11 cellular contexts compared by ENCODE assay signal in the genomic region with DNA sequence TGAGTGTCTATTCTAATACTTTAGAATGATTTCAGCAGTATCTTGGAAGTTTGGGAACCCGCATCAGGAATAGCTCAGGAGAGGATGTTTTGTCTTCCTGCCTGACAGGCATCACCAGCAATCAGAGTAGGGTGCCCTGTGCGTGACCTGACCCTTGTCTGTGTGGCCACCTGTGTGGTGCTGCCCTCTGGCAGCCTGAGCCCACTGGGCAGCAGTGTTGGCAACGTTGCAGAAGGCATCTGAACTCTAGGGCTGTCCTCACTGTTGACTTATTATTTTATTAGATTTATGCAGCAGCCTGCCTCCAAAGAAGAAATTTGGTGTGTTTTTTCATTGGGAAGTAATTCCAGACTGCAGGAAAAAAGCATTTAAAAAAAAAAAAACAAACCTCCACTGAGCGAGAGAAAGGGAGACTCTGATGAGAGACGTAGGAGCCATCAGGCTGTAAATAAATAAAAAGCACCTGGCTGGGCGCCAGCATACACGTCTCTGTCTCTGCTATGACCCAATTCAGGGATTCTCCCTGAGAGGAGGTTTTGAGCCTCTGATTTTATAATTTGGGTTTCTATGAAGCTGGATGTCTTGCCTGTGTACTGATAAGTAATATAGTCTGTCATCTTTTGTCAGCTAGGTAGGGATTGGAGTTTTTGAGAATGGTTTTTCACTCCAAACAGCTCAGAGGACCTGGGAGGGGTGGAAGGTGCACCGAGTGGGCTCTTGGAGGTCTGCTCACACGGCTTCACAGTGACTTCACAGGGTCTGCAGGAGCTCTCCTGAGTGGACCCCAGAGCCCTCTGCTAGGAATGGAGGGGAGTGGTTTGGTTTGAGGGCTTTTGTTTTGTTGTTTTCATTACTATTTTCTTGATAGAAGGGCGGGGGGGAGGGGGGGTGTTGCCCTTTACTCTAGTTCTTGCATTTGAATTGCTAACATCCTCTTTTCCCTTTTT. TPM values are rescaled to one million over a fixed set of nuclear protein-coding genes. Genes with fewer than 3 reads are reported as not detected.
DNase-seq lines count a peak whose midpoint lies in the region; ATAC-seq and TF ChIP-seq lines count a peak whose summit lies in the region.
"Had no signal": no experiment of that assay in that cellular context is flagged by ENCODE, and none has a peak within 500 bp of the region (broad histone marks: within the 10 kb centered on the region; RNA-seq: fewer than 3 reads in every experiment).

No MANE protein-coding gene starts in this region.

- H3K27ac ChIP-seq in subcutaneous abdominal adipose tissue (ENCODE audit: low read depth, low read length): no peak overlapping the region
- H3K27ac ChIP-seq in foreskin keratinocyte: no peak overlapping the region

- no peak overlapping the region for H3K4me3 ChIP-seq in fibroblast of pulmonary artery (replicated peaks; ENCODE audit: low read depth, low read length)
- peak overlapping the region; percentile 48 to 72 (median 53) for H3K4me3 ChIP-seq in subcutaneous abdominal adipose tissue (ENCODE audit: low read depth in 1 of 5, low read length in 5 of 5)

- H3K9me3 Mint-ChIP-seq in activated T-cell treated with anti-CD3 and anti-CD28 coated beads, Interleukin-2, amount 50 U/mL, for 24 hours: no peaks in the 10 kb centered on the region
- H3K9me3 Mint-ChIP-seq in activated T-cell treated with anti-CD3 and anti-CD28 coated beads, Interleukin-2, amount 50 U/mL, for 4 hours: no peaks in the 10 kb centered on the region
- H3K9me3 Mint-ChIP-seq: stimulated activated naive CD8-positive, alpha-beta T cell treated with anti-CD3 and anti-CD28 coated beads, Interleukin-15, amount 100 ng/mL, for 72 hours had no signal

- H3K36me3 Mint-ChIP-seq in activated T-cell treated with anti-CD3 and anti-CD28 coated beads, Interleukin-2, amount 50 U/mL, for 24 hours (ENCODE audit: low read depth): peaks cover 91% of the 10 kb centered on the region
- H3K36me3 Mint-ChIP-seq in activated T-cell treated with anti-CD3 and anti-CD28 coated beads, Interleukin-2, amount 50 U/mL, for 4 hours (ENCODE audit: insufficient read depth): peaks cover 37% of the 10 kb centered on the region

- peak overlapping the region; percentile 67 for H3K27ac Mint-ChIP-seq in activated T-cell treated with anti-CD3 and anti-CD28 coated beads, Interleukin-2, amount 50 U/mL, for 24 hours
- H3K27ac Mint-ChIP-seq: activated naive CD8-positive, alpha-beta T cell; stimulated activated naive CD8-positive, alpha-beta T cell treated with anti-CD3 and anti-CD28 coated beads, Interleukin-15, amount 100 ng/mL, for 72 hours had no signal

- H3K9me3 ChIP-seq in subcutaneous abdominal adipose tissue (ENCODE audit: control insufficient read depth in 5 of 5, low read length in 5 of 5): no peaks in the 10 kb centered on the region

- H3K9ac ChIP-seq in subcutaneous abdominal adipose tissue (ENCODE audit: low read length in 5 of 5): peak overlapping the region in 2 of 5 donors; percentile 14 to 54

- H3K4me1 Mint-ChIP-seq in activated T-cell treated with anti-CD3 and anti-CD28 coated beads, Interleukin-2, amount 50 U/mL, for 24 hours (ENCODE audit: low read depth): peaks cover 6% of the 10 kb centered on the region
- peaks cover 6% of the 10 kb centered on the region for H3K4me1 Mint-ChIP-seq in activated T-cell treated with anti-CD3 and anti-CD28 coated beads, Interleukin-2, amount 50 U/mL, for 4 hours (ENCODE audit: low read depth)
- H3K4me1 Mint-ChIP-seq: stimulated activated naive CD8-positive, alpha-beta T cell treated with anti-CD3 and anti-CD28 coated beads, Interleukin-15, amount 100 ng/mL, for 72 hours had no signal

- H3K27me3 ChIP-seq in subcutaneous abdominal adipose tissue (ENCODE audit: control insufficient read depth in 5 of 5, insufficient read depth in 4 of 5, low read length in 5 of 5) (no peaks in the 10 kb centered on the region), foreskin keratinocyte (no peaks in the 10 kb centered on the region)

- no peak for DNase-seq in activated T-cell treated with anti-CD3 and anti-CD28 coated beads, Interleukin-2, amount 50 U/mL, for 24 hours
- DNase-seq in activated T-cell treated with anti-CD3 and anti-CD28 coated beads, Interleukin-2, amount 50 U/mL, for 4 hours: no peak
- peak; percentile 17 for DNase-seq in NCI-H2227 (lab: John Stamatoyannopoulos, UW; ENCODE audit: unreplicated experiment)
- peak; percentile 47 for DNase-seq in fibroblast of pulmonary artery (ENCODE audit: low read depth)
- DNase-seq in foreskin keratinocyte: no peak
- no peak for DNase-seq in cortex of kidney (lab: John Stamatoyannopoulos, UW)
- no peak for DNase-seq in stimulated activated CD8-positive, alpha-beta memory T cell treated with anti-CD3 and anti-CD28 coated beads, Interleukin-4, amount 100 ng/mL, for 48 hours
- DNase-seq: small intestine; stimulated activated naive CD8-positive, alpha-beta T cell treated with anti-CD3 and anti-CD28 coated beads, Interleukin-15, amount 100 ng/mL, for 72 hours had no signal

- no peaks in the 10 kb centered on the region for H3K27me3 Mint-ChIP-seq in activated T-cell treated with anti-CD3 and anti-CD28 coated beads, Interleukin-2, amount 50 U/mL, for 24 hours
- H3K27me3 Mint-ChIP-seq in activated T-cell treated with anti-CD3 and anti-CD28 coated beads, Interleukin-2, amount 50 U/mL, for 4 hours (ENCODE audit: low read depth): no peaks in the 10 kb centered on the region
- H3K27me3 Mint-ChIP-seq: activated naive CD8-positive, alpha-beta T cell; stimulated activated naive CD8-positive, alpha-beta T cell treated with anti-CD3 and anti-CD28 coated beads, Interleukin-15, amount 100 ng/mL, for 72 hours had no signal

- no peak for TF ChIP-seq CTCF in fibroblast of pulmonary artery (IDR thresholded peaks at IDR 0.05; ENCODE audit: low read length, missing control alignments)
- TF ChIP-seq CTCF in foreskin keratinocyte (conservative IDR thresholded peaks at IDR 0.05): no peak

- H3K4me3 Mint-ChIP-seq in activated T-cell treated with anti-CD3 and anti-CD28 coated beads, Interleukin-2, amount 50 U/mL, for 24 hours: no peak overlapping the region
- no peak overlapping the region for H3K4me3 Mint-ChIP-seq in activated T-cell treated with anti-CD3 and anti-CD28 coated beads, Interleukin-2, amount 50 U/mL, for 4 hours
- H3K4me3 Mint-ChIP-seq: activated naive CD8-positive, alpha-beta T cell; stimulated activated naive CD8-positive, alpha-beta T cell treated with anti-CD3 and anti-CD28 coated beads, Interleukin-15, amount 100 ng/mL, for 72 hours had no signal

- no peak for ATAC-seq in activated T-cell treated with anti-CD3 and anti-CD28 coated beads, Interleukin-2, amount 50 U/mL, for 4 hours
- ATAC-seq in foreskin keratinocyte: no peak
- ATAC-seq: stimulated activated naive CD8-positive, alpha-beta T cell treated with anti-CD3 and anti-CD28 coated beads, Interleukin-15, amount 100 ng/mL, for 72 hours had no signal

- peaks cover 4 to 41% (median 33%) of the 10 kb centered on the region in 5 donors for H3K36me3 ChIP-seq in subcutaneous abdominal adipose tissue (ENCODE audit: control insufficient read depth in 5 of 5, insufficient read depth in 5 of 5, low read length in 5 of 5)

- H3K4me1 ChIP-seq in subcutaneous abdominal adipose tissue (ENCODE audit: control insufficient read depth in 5 of 5, insufficient read depth in 5 of 5, low read length in 5 of 5): peaks cover 3 to 33% (median 16%) of the 10 kb centered on the region in 5 donors
- H3K4me1 ChIP-seq in foreskin keratinocyte: no peaks in the 10 kb centered on the region

RNA-seq across cellular contexts. Expression of a gene that starts 48.9 kb away (rescaled TPM):
- 10 to 100 TPM; 24.1 to 31.3 (median 29.8) TPM for total RNA-seq in activated T-cell treated with anti-CD3 and anti-CD28 coated beads, Interleukin-2, amount 50 U/mL, for 4 hours
- 0.27 and 0.32 TPM in 2 replicates for total RNA-seq in foreskin keratinocyte
- 0.22 and 0.44 TPM in 2 replicates for polyA plus RNA-seq in foreskin keratinocyte

Comparison
In these comparisons a context has a peak if more than half of its experiments do, and no peak if none do; other contexts are left out.
1. DNase-seq: peak in NCI-H2227 (single experiment) and fibroblast of pulmonary artery (single experiment); none in activated T-cell treated with anti-CD3 and anti-CD28 coated beads, Interleukin-2, amount 50 U/mL, for 24 hours (single experiment), activated T-cell treated with anti-CD3 and anti-CD28 coated beads, Interleukin-2, amount 50 U/mL, for 4 hours (single experiment), foreskin keratinocyte (0 of 2), cortex of kidney (single experiment) and stimulated activated CD8-positive, alpha-beta memory T cell treated with anti-CD3 and anti-CD28 coated beads, Interleukin-4, amount 100 ng/mL, for 48 hours (single experiment).
2. RNA of a gene that starts 48.9 kb away (total RNA-seq): 24.1 to 31.3 TPM in activated T-cell treated with anti-CD3 and anti-CD28 coated beads, Interleukin-2, amount 50 U/mL, for 4 hours; 0.27 to 0.32 TPM in foreskin keratinocyte; every median in the first group is over 10 times any median in the second.